8 cellular contexts compared by ENCODE assay signal in the genomic region with DNA sequence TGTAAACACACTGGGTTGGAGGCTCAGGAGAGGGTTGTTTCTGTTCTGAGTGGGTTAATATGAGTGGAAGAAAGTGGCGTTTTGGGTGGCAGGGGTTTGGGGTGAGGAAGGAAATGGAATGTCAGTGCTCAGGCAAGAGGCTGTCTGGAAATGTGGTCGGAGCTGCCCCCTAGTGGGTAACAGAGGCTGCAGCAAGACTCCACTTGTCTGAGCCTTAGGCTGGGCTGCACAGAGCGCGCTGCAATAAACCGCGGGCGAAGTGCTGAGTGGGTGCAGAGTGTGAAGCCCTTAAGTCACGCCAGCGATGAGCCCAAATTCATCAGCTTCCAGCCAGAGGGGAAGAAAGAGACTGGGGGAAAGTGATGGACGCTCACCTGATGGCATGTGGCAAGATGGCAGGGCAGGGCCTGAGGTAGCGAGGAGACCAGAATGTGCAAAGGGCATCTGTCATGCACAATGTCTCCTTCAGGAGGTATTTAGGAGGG. TPM values are rescaled to one million over a fixed set of nuclear protein-coding genes. Genes with fewer than 3 reads are reported as not detected.
A peak's percentile ranks its signal among the peaks of the same experiment; 100 is the strongest.
DNase-seq lines count a peak whose midpoint lies in the region; ATAC-seq and TF ChIP-seq lines count a peak whose summit lies in the region.

No MANE protein-coding gene starts in this region.

- ATAC-seq in GM21390 (IDR thresholded peaks at IDR 0.05; ENCODE audit: unreplicated experiment) (peak; percentile 77), omental fat pad (ENCODE audit: low FRiP score) (peak; percentile 86)
- peak; percentile 98 for ATAC-seq in activated T-helper 17 cell treated with anti-CD3 and anti-CD28 coated beads, Interleukin-2, amount 50 U/mL, for 72 hours (replicated peaks)

- peaks cover 3% of the 10 kb centered on the region for H3K4me1 ChIP-seq in Karpas-422 (ENCODE audit: low read length)

- peak overlapping the region; percentile 36 for H3K9ac ChIP-seq in Karpas-422 (ENCODE audit: low read length)

- no peaks in the 10 kb centered on the region for H3K9me2 ChIP-seq in Karpas-422 (replicated peaks; ENCODE audit: insufficient read depth, low read length)

- no peaks in the 10 kb centered on the region for H3K27me3 ChIP-seq in Karpas-422 (ENCODE audit: low read length)

- peak overlapping the region; percentile 18 for H3K27ac Mint-ChIP-seq in activated T-helper 17 cell treated with anti-CD3 and anti-CD28 coated beads, Interleukin-2, amount 50 U/mL, for 72 hours

- no peaks in the 10 kb centered on the region for H3K9me3 Mint-ChIP-seq in activated T-helper 17 cell treated with anti-CD3 and anti-CD28 coated beads, Interleukin-2, amount 50 U/mL, for 72 hours

- TF ChIP-seq CTCF in fibroblast of villous mesenchyme (IDR thresholded peaks at IDR 0.05; ENCODE audit: insufficient read depth, low read depth, low read length), result peak; percentile 92
- TF ChIP-seq CTCF in omental fat pad (IDR thresholded peaks at IDR 0.05), result peak in 1 of 3 donors; percentile 35

- H3K27ac ChIP-seq in Karpas-422 (ENCODE audit: low read length) (no peak overlapping the region), substantia nigra (ENCODE audit: low read depth, low read length, poor library complexity, severe bottlenecking) (no peak overlapping the region)

- peak overlapping the region; percentile 21 for H3K4me3 Mint-ChIP-seq in activated T-helper 17 cell treated with anti-CD3 and anti-CD28 coated beads, Interleukin-2, amount 50 U/mL, for 72 hours

- H3K36me3 ChIP-seq in Karpas-422 (ENCODE audit: insufficient read depth, low read length), result no peaks in the 10 kb centered on the region

- H3K4me2 ChIP-seq in Karpas-422 (ENCODE audit: low read depth, low read length, poor library complexity, severe bottlenecking), result peak overlapping the region; percentile 55

- H3K9me3 ChIP-seq in Karpas-422 (ENCODE audit: low read length), result no peaks in the 10 kb centered on the region

- H3K27me3 Mint-ChIP-seq in activated T-helper 17 cell treated with anti-CD3 and anti-CD28 coated beads, Interleukin-2, amount 50 U/mL, for 72 hours, result peaks cover 26% of the 10 kb centered on the region

- H3K4me1 Mint-ChIP-seq in activated T-helper 17 cell treated with anti-CD3 and anti-CD28 coated beads, Interleukin-2, amount 50 U/mL, for 72 hours, result peaks cover 7% of the 10 kb centered on the region

- no peaks in the 10 kb centered on the region for H3K79me2 ChIP-seq in Karpas-422 (ENCODE audit: low read length)

- H3K4me3 ChIP-seq in Karpas-422 (ENCODE audit: low read length) (peak overlapping the region; percentile 35; the same call in 1 of the 2 replicates), fibroblast of villous mesenchyme (ENCODE audit: low read depth, low read length) (peak overlapping the region; percentile 60)

- DNase-seq in CMK (ENCODE audit: low read depth), result peak; percentile 37
- peak; percentile 89 for DNase-seq in Karpas-422
- DNase-seq in RPMI8226, result peak; percentile 73
- peak; percentile 80 for DNase-seq in fibroblast of villous mesenchyme (ENCODE audit: low read depth)
- no peak for DNase-seq in omental fat pad (ENCODE audit: low spot score)
- peak in 48 of 49 donors; percentile 10 to 83 (median 65) for DNase-seq in substantia nigra (lab: John Stamatoyannopoulos, UW)

- H2AFZ ChIP-seq in Karpas-422 (ENCODE audit: low read length), result peak overlapping the region; percentile 78

- H3K36me3 Mint-ChIP-seq in activated T-helper 17 cell treated with anti-CD3 and anti-CD28 coated beads, Interleukin-2, amount 50 U/mL, for 72 hours (ENCODE audit: low read depth), result no peaks in the 10 kb centered on the region

- no peaks in the 10 kb centered on the region for H4K20me1 ChIP-seq in Karpas-422 (ENCODE audit: insufficient read depth, low read depth, low read length)

RNA-seq across cellular contexts. Expression of a gene that starts 12.3 kb away (rescaled TPM):
- not detected in 2 replicates for total RNA-seq in Karpas-422 (2014; rRNA removed; shearing (Covaris generic); ENCODE audit: low replicate concordance)
- total RNA-seq in activated T-helper 17 cell treated with anti-CD3 and anti-CD28 coated beads, Interleukin-2, amount 50 U/mL, for 72 hours, result not detected
- total RNA-seq in fibroblast of villous mesenchyme (not detected in 2 replicates), omental fat pad (not detected)

RNA-seq across cellular contexts. Expression of a gene that starts 51.1 kb away (rescaled TPM):
- total RNA-seq in Karpas-422 (2014; rRNA removed; shearing (Covaris generic); ENCODE audit: low replicate concordance), result 49.2 and 64.1 TPM in 2 replicates
- 10 to 100 TPM; 55.4 to 57.1 TPM for total RNA-seq in activated T-helper 17 cell treated with anti-CD3 and anti-CD28 coated beads, Interleukin-2, amount 50 U/mL, for 72 hours
- total RNA-seq in fibroblast of villous mesenchyme (25.0 and 27.7 TPM in 2 replicates), omental fat pad (10 to 100 TPM; 28.2 to 62.1 (median 48.3) TPM)
